In genomic region chr2:740446-741293, GRCh38 we compare ENCODE assay signal across 8 cellular contexts.
DNase-seq lines count a peak whose midpoint lies in the region; ATAC-seq and TF ChIP-seq lines count a peak whose summit lies in the region.

No MANE protein-coding gene starts in this region.

- peak; percentile 65 for DNase-seq in AG08396 (ENCODE audit: low spot score)
- DNase-seq in NCI-H187 (lab: John Stamatoyannopoulos, UW) = peak; percentile 100
- DNase-seq in activated CD4-positive, alpha-beta T cell treated with anti-CD3 and anti-CD28 coated beads, Interleukin-2, amount 10 ng/mL, durations not matched to agents 24 days and 14 days = no peak
- DNase-seq in effector CD4-positive, alpha-beta T cell = peak; percentile 33
- DNase-seq in lower leg skin (ENCODE audit: low spot score in 2 of 2) = peak; percentile 61 to 96
- DNase-seq in stimulated activated CD4-positive, alpha-beta T cell treated with anti-CD3 and anti-CD28 coated beads, Interleukin-4, amount 100 ng/mL, for 4 hours = peak; percentile 7 to 34

- no peak for TF ChIP-seq CTCF in lower leg skin (IDR thresholded peaks at IDR 0.05)

- peak overlapping the region; percentile 73 for H3K4me3 Mint-ChIP-seq in activated CD4-positive, alpha-beta T cell treated with anti-CD3 and anti-CD28 coated beads, Interleukin-2, amount 10 ng/mL, durations not matched to agents 24 days and 14 days

- ATAC-seq in GM21360 (IDR thresholded peaks at IDR 0.05; ENCODE audit: unreplicated experiment) = peak; percentile 38
- ATAC-seq in HG03280 (IDR thresholded peaks at IDR 0.05; ENCODE audit: unreplicated experiment) = no peak

- TF ChIP-seq POLR2A in lower leg skin (IDR thresholded peaks at IDR 0.05) = no peak

- H3K4me1 Mint-ChIP-seq in activated CD4-positive, alpha-beta T cell treated with anti-CD3 and anti-CD28 coated beads, Interleukin-2, amount 10 ng/mL, durations not matched to agents 24 days and 14 days = peaks cover 7% of the 10 kb centered on the region

- peaks cover 45% of the 10 kb centered on the region for H3K27me3 Mint-ChIP-seq in activated CD4-positive, alpha-beta T cell treated with anti-CD3 and anti-CD28 coated beads, Interleukin-2, amount 10 ng/mL, durations not matched to agents 24 days and 14 days

- 3% methylated on average over 19 to 38 of the region's 39 CpGs for WGBS in lower leg skin, 2 donors

- no peaks in the 10 kb centered on the region for H3K36me3 Mint-ChIP-seq in activated CD4-positive, alpha-beta T cell treated with anti-CD3 and anti-CD28 coated beads, Interleukin-2, amount 10 ng/mL, durations not matched to agents 24 days and 14 days (ENCODE audit: low read depth)

- peak overlapping the region; percentile 47 for H3K4me3 ChIP-seq in lower leg skin (ENCODE audit: low read depth, poor library complexity, severe bottlenecking)

- intact Hi-C loops in activated CD4-positive, alpha-beta T cell treated with anti-CD3 and anti-CD28 coated beads, Interleukin-2, amount 10 ng/mL, durations not matched to agents 24 days and 14 days (cut with micrococcal nuclease) = no loop called here
- intact Hi-C loops in lower leg skin (cut with DNase I; ENCODE audit: low total_unique reads) = no loop called here

- no peak overlapping the region for H3K27ac Mint-ChIP-seq in activated CD4-positive, alpha-beta T cell treated with anti-CD3 and anti-CD28 coated beads, Interleukin-2, amount 10 ng/mL, durations not matched to agents 24 days and 14 days

- H3K9me3 Mint-ChIP-seq in activated CD4-positive, alpha-beta T cell treated with anti-CD3 and anti-CD28 coated beads, Interleukin-2, amount 10 ng/mL, durations not matched to agents 24 days and 14 days = no peaks in the 10 kb centered on the region
